In genomic region chr7:74579800-74580685, GRCh38 we compare ENCODE assay signal across 12 cellular contexts.
DNase-seq lines count a peak whose midpoint lies in the region; ATAC-seq and TF ChIP-seq lines count a peak whose summit lies in the region.
"Had no signal": no experiment of that assay in that cellular context is flagged by ENCODE, and none has a peak within 500 bp of the region (broad histone marks: within the 10 kb centered on the region; RNA-seq: fewer than 3 reads in every experiment).

No MANE protein-coding gene starts in this region.

- H3K4me1 ChIP-seq in osteoblast (ENCODE audit: insufficient read depth, low read length) (peaks cover 21% of the 10 kb centered on the region), spleen (no peaks in the 10 kb centered on the region)

- peaks cover 15% of the 10 kb centered on the region; the same call in 1 of the 2 replicates for H3K4me1 Mint-ChIP-seq in WTC11
- H3K4me1 Mint-ChIP-seq: activated B cell treated with CpG ODN at 0.5 μM for 24 hours; activated naive CD8-positive, alpha-beta T cell treated with anti-CD3 and anti-CD28 coated beads, Interleukin-2, amount 10 ng/mL, durations not matched to agents 7 days and 5 days had no signal

- peak overlapping the region; percentile 36 for H3K27ac Mint-ChIP-seq in WTC11
- H3K27ac Mint-ChIP-seq: activated B cell treated with CpG ODN at 0.5 μM for 24 hours; activated naive CD8-positive, alpha-beta T cell treated with anti-CD3 and anti-CD28 coated beads, Interleukin-2, amount 10 ng/mL, durations not matched to agents 7 days and 5 days had no signal

- no peaks in the 10 kb centered on the region for H3K27me3 Mint-ChIP-seq in WTC11 (ENCODE audit: low read depth)
- H3K27me3 Mint-ChIP-seq: activated B cell treated with CpG ODN at 0.5 μM for 24 hours; activated naive CD8-positive, alpha-beta T cell treated with anti-CD3 and anti-CD28 coated beads, Interleukin-2, amount 10 ng/mL, durations not matched to agents 7 days and 5 days had no signal

- H4K20me1 ChIP-seq in osteoblast (ENCODE audit: insufficient read depth, low read length), result no peaks in the 10 kb centered on the region

- CTCF ChIA-PET in WTC11 (lab: Charles Lee), result interaction anchor here (0.9 to 1.1 kb wide), 2 partner anchors 11 to 174 kb away, joined by 3 to 4 read pairs; no protein-coding TSS in a partner anchor

- H3K27ac ChIP-seq in osteoblast (ENCODE audit: low read depth, low read length), result peak overlapping the region; percentile 54
- H3K27ac ChIP-seq in spleen, result peak overlapping the region in 2 of 8 donors; percentile 17 to 23

- no peak for TF ChIP-seq POLR2A in spleen (IDR thresholded peaks at IDR 0.05)

- H3K4me2 ChIP-seq in osteoblast (ENCODE audit: insufficient read depth, low read length), result peak overlapping the region; percentile 63

- H3K27me3 ChIP-seq in osteoblast (ENCODE audit: insufficient read depth, low read length), result no peaks in the 10 kb centered on the region
- H3K27me3 ChIP-seq in spleen (replicated peaks in 1 of 7), result no peaks in the 10 kb centered on the region

- intact Hi-C loops in Right ventricle myocardium superior (cut with DNase I), result no loop called here
- intact Hi-C loops in spleen (cut with DNase I; ENCODE audit: low total_unique reads), result no loop called here

- WGBS in spleen, 5 donors, result 75 to 84% (median 78%) methylated on average over 19 to 22 of the region's 22 CpGs

- H3K9me3 ChIP-seq in osteoblast (ENCODE audit: low read depth, low read length), result no peaks in the 10 kb centered on the region
- H3K9me3 ChIP-seq in spleen, result no peaks in the 10 kb centered on the region

- POLR2A ChIA-PET in WTC11 (lab: Charles Lee), result no interaction called here

- peak overlapping the region; percentile 56 for H2AFZ ChIP-seq in osteoblast (ENCODE audit: low read length)

- no peaks in the 10 kb centered on the region for H3K79me2 ChIP-seq in osteoblast (ENCODE audit: insufficient read depth, low read length)

- H3K4me3 Mint-ChIP-seq in WTC11, result no peak overlapping the region
- H3K4me3 Mint-ChIP-seq: activated B cell treated with CpG ODN at 0.5 μM for 24 hours; activated naive CD8-positive, alpha-beta T cell treated with anti-CD3 and anti-CD28 coated beads, Interleukin-2, amount 10 ng/mL, durations not matched to agents 7 days and 5 days had no signal

- ATAC-seq in WTC11 (no peak), Right ventricle myocardium superior (ENCODE audit: poor library complexity) (peak; percentile 74)

- H3K36me3 Mint-ChIP-seq in WTC11, result peaks cover 6% of the 10 kb centered on the region
- H3K36me3 Mint-ChIP-seq: activated naive CD8-positive, alpha-beta T cell treated with anti-CD3 and anti-CD28 coated beads, Interleukin-2, amount 10 ng/mL, durations not matched to agents 7 days and 5 days had no signal

- H3K9me3 Mint-ChIP-seq in WTC11, result no peaks in the 10 kb centered on the region
- H3K9me3 Mint-ChIP-seq: activated B cell treated with CpG ODN at 0.5 μM for 24 hours; activated naive CD8-positive, alpha-beta T cell treated with anti-CD3 and anti-CD28 coated beads, Interleukin-2, amount 10 ng/mL, durations not matched to agents 7 days and 5 days had no signal

- peak; percentile 27 for DNase-seq in AG08395 (ENCODE audit: low spot score)
- no peak for DNase-seq in WTC11 (ENCODE audit: low spot score)
- DNase-seq in Right ventricle myocardium superior, result no peak
- DNase-seq in osteoblast (ENCODE audit: insufficient read length, low spot score, missing footprints), result peak; percentile 87
- no peak for DNase-seq in stimulated activated CD4-positive, alpha-beta T cell treated with anti-CD3 and anti-CD28 coated beads, Interleukin-4, amount 100 ng/mL, for 1 hour
- no peak for DNase-seq in GM19238 (ENCODE audit: insufficient read length, low spot score)
- no peak for DNase-seq in nucleus accumbens (lab: John Stamatoyannopoulos, UW)
- DNase-seq in spleen, result no peak
- DNase-seq: activated B cell treated with CpG ODN at 0.5 μM for 24 hours; activated naive CD8-positive, alpha-beta T cell treated with anti-CD3 and anti-CD28 coated beads, Interleukin-2, amount 10 ng/mL, durations not matched to agents 7 days and 5 days; NCI-H526; stimulated activated CD4-positive, alpha-beta T cell treated with anti-CD3 and anti-CD28 coated beads, Interleukin-4, amount 100 ng/mL, for 4 hours had no signal

- H3K36me3 ChIP-seq in osteoblast (ENCODE audit: insufficient read depth, low read length), result no peaks in the 10 kb centered on the region
- H3K36me3 ChIP-seq in spleen, result no peaks in the 10 kb centered on the region

- H3K4me3 ChIP-seq in osteoblast (ENCODE audit: insufficient read depth, low read length), result peak overlapping the region; percentile 25
- H3K4me3 ChIP-seq in spleen, result no peak overlapping the region

- TF ChIP-seq CTCF in WTC11 (IDR thresholded peaks at IDR 0.05) (no peak), osteoblast (IDR thresholded peaks at IDR 0.05; ENCODE audit: extremely low read depth, low read depth, low read length) (no peak), spleen (IDR thresholded peaks at IDR 0.05 in 8 of 11, conservative IDR thresholded peaks at IDR 0.05 in 3 of 11) (no peak)

TF ChIP-seq in WTC11, 78 proteins besides CTCF, POLR2A, EP300 and RAD21:
- TF ChIP-seq ZNF121 (CRISPR knock-in tag; IDR thresholded peaks at IDR 0.05) (peak; percentile 55; the same call in 1 of the 2 replicates), NR1H2 (CRISPR knock-in tag; IDR thresholded peaks at IDR 0.05) (no peak), GABPB1 (CRISPR knock-in tag; IDR thresholded peaks at IDR 0.05) (peak; percentile 68), GTF2I (CRISPR knock-in tag; conservative IDR thresholded peaks at IDR 0.05) (peak; percentile 86)

Comparison
In these comparisons a context has a peak if more than half of its experiments do, and no peak if none do; other contexts are left out.
1. DNase-seq: peak in AG08395 (single experiment) and osteoblast (single experiment); none in WTC11 (single experiment), Right ventricle myocardium superior (single experiment), stimulated activated CD4-positive, alpha-beta T cell treated with anti-CD3 and anti-CD28 coated beads, Interleukin-4, amount 100 ng/mL, for 1 hour (single experiment), GM19238 (single experiment), nucleus accumbens (0 of 56) and spleen (single experiment).